8 cellular contexts compared by ENCODE assay signal in genomic region chr5:34658023-34658422, GRCh38. TPM values are rescaled to one million over a fixed set of nuclear protein-coding genes. Genes with fewer than 3 reads are reported as not detected.
DNase-seq lines count a peak whose midpoint lies in the region; ATAC-seq lines count a peak whose summit lies in the region.

No MANE protein-coding gene starts in this region.

- H3K27ac Mint-ChIP-seq in stimulated activated naive CD8-positive, alpha-beta T cell treated with anti-CD3 and anti-CD28 coated beads, Interleukin-15, Interleukin-2, amounts not matched to agents 100 ng/mL and 50 ng/mL, for 24 hours, result no peak overlapping the region
- H3K27ac Mint-ChIP-seq in activated naive CD8-positive, alpha-beta T cell treated with anti-CD3 and anti-CD28 coated beads for 36 hours, result no peak overlapping the region

- no peak overlapping the region for H3K27ac ChIP-seq in aorta (ENCODE audit: low read depth in 1 of 2, low read length in 2 of 2)

- peaks cover 66% of the 10 kb centered on the region for H3K27me3 Mint-ChIP-seq in stimulated activated naive CD8-positive, alpha-beta T cell treated with anti-CD3 and anti-CD28 coated beads, Interleukin-15, Interleukin-2, amounts not matched to agents 100 ng/mL and 50 ng/mL, for 24 hours
- peaks cover 69% of the 10 kb centered on the region for H3K27me3 Mint-ChIP-seq in activated naive CD8-positive, alpha-beta T cell treated with anti-CD3 and anti-CD28 coated beads for 36 hours

- peaks cover 24% of the 10 kb centered on the region for H3K4me1 Mint-ChIP-seq in stimulated activated naive CD8-positive, alpha-beta T cell treated with anti-CD3 and anti-CD28 coated beads, Interleukin-15, Interleukin-2, amounts not matched to agents 100 ng/mL and 50 ng/mL, for 24 hours (ENCODE audit: low read depth)
- H3K4me1 Mint-ChIP-seq in activated naive CD8-positive, alpha-beta T cell treated with anti-CD3 and anti-CD28 coated beads for 36 hours, result peaks cover 15% of the 10 kb centered on the region

- no peak for ATAC-seq in stimulated activated naive CD8-positive, alpha-beta T cell treated with anti-CD3 and anti-CD28 coated beads, Interleukin-15, Interleukin-2, amounts not matched to agents 100 U/mL and 50 U/mL, for 24 hours
- ATAC-seq in aorta (ENCODE audit: low FRiP score), result no peak

- H3K9me3 Mint-ChIP-seq in stimulated activated naive CD8-positive, alpha-beta T cell treated with anti-CD3 and anti-CD28 coated beads, Interleukin-15, Interleukin-2, amounts not matched to agents 100 ng/mL and 50 ng/mL, for 24 hours, result no peaks in the 10 kb centered on the region
- no peaks in the 10 kb centered on the region for H3K9me3 Mint-ChIP-seq in activated naive CD8-positive, alpha-beta T cell treated with anti-CD3 and anti-CD28 coated beads for 36 hours

- WGBS in aorta, 2 donors, result 9 to 12% methylated on average over 4 of the region's 4 CpGs

- no peaks in the 10 kb centered on the region for H3K4me1 ChIP-seq in aorta (ENCODE audit: control insufficient read depth in 1 of 2, insufficient read depth in 2 of 2, low read length in 2 of 2)

- intact Hi-C loops in aorta (cut with DNase I), result loop anchor here (5.0 to 10.0 kb wide), 7 partner anchors 34 to 239 kb away; partner anchors contain the start of gene TTC23L (in 1 of the 2)

- DNase-seq in stimulated activated naive CD8-positive, alpha-beta T cell treated with anti-CD3 and anti-CD28 coated beads, Interleukin-15, Interleukin-2, amounts not matched to agents 100 U/mL and 50 U/mL, for 24 hours, result no peak
- DNase-seq in activated naive CD8-positive, alpha-beta T cell treated with anti-CD3 and anti-CD28 coated beads for 36 hours, result no peak
- DNase-seq in left kidney (ENCODE audit: low read depth, low spot score) (peak; percentile 64), aorta (no peak), Ammon's horn (ENCODE audit: low spot score) (no peak), NCI-H446 (lab: John Stamatoyannopoulos, UW) (no peak), globus pallidus (ENCODE audit: low spot score) (no peak)

- H3K4me3 ChIP-seq in aorta (ENCODE audit: low read length in 2 of 2), result peak overlapping the region; percentile 93 to 98

- H3K9me3 ChIP-seq in aorta (ENCODE audit: control insufficient read depth, low read length), result no peaks in the 10 kb centered on the region

- no peaks in the 10 kb centered on the region for H3K36me3 Mint-ChIP-seq in stimulated activated naive CD8-positive, alpha-beta T cell treated with anti-CD3 and anti-CD28 coated beads, Interleukin-15, Interleukin-2, amounts not matched to agents 100 ng/mL and 50 ng/mL, for 24 hours (ENCODE audit: low read depth)
- H3K36me3 Mint-ChIP-seq in activated naive CD8-positive, alpha-beta T cell treated with anti-CD3 and anti-CD28 coated beads for 36 hours, result no peaks in the 10 kb centered on the region

- H3K36me3 ChIP-seq in aorta (ENCODE audit: control insufficient read depth in 1 of 2, insufficient read depth in 2 of 2, low read length in 1 of 2), result no peaks in the 10 kb centered on the region

- peak overlapping the region; percentile 71 for H3K4me3 Mint-ChIP-seq in stimulated activated naive CD8-positive, alpha-beta T cell treated with anti-CD3 and anti-CD28 coated beads, Interleukin-15, Interleukin-2, amounts not matched to agents 100 ng/mL and 50 ng/mL, for 24 hours
- H3K4me3 Mint-ChIP-seq in activated naive CD8-positive, alpha-beta T cell treated with anti-CD3 and anti-CD28 coated beads for 36 hours, result peak overlapping the region; percentile 72

- H3K27me3 ChIP-seq in aorta (ENCODE audit: control insufficient read depth in 1 of 2, insufficient read depth in 2 of 2, low read length in 1 of 2), result no peaks in the 10 kb centered on the region

RNA-seq across cellular contexts. Expression of gene RAI14, which starts 1.9 kb away (rescaled TPM):
- 1 to 10 TPM; 7.9 to 9.0 TPM for total RNA-seq in activated naive CD8-positive, alpha-beta T cell treated with anti-CD3 and anti-CD28 coated beads for 36 hours
- 100 to 1,000 TPM in 1 of 2 donors, 10 to 100 TPM in 1; 99.8 to 214 TPM for total RNA-seq in aorta
- polyA plus RNA-seq in aorta, result 10 to 100 TPM; 19.4 to 46.3 TPM

Comparison
In these comparisons a context has a peak if more than half of its experiments do, and no peak if none do; other contexts are left out.
1. RNA of gene RAI14, which starts 1.9 kb away (total RNA-seq): 99.8 to 214 TPM in aorta; 7.9 to 9.0 TPM in activated naive CD8-positive, alpha-beta T cell treated with anti-CD3 and anti-CD28 coated beads for 36 hours; every median in the first group is over 10 times any median in the second.